12 cellular contexts compared by ENCODE assay signal in the genomic region with DNA sequence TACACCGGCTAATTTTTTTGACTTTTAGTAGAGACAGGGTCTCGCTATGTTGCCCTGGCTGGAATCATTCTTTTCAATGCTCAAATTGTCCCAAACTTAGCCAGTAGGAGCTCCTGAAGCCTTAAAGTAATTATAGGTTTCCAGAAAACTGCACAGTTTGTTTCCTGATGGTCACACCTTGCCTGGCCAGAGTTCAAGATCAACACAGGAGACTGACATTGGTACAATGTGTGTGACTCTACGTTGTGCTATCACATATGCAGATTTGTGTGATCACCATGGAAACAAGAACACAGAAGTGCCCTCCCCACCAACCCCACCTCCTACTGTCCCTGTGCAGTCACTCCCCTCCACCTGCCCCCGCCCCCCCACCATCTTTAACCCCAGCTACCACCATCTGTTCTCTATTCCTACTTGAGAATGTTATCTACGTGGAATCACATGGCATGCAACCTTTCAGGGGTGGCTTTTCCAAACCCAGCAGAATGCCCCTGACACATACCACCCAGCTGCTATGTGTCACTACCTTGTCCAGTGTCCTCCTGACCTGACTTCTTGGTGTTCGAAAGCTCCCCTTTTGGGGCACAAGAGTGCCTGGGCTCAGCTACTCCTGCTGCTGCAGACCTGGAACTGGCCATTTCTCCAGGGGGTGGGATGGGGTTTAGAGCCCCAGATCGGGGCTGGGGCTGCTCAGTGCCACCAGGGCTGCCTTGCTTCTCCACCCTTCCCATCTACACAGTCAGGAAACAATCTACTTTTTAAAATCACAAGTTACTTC. TPM values are rescaled to one million over a fixed set of nuclear protein-coding genes. Genes with fewer than 3 reads are reported as not detected.
DNase-seq lines count a peak whose midpoint lies in the region; ATAC-seq and TF ChIP-seq lines count a peak whose summit lies in the region.
"Had no signal": no experiment of that assay in that cellular context is flagged by ENCODE, and none has a peak within 500 bp of the region (broad histone marks: within the 10 kb centered on the region; RNA-seq: fewer than 3 reads in every experiment).

No MANE protein-coding gene starts in this region.

- no peaks in the 10 kb centered on the region for H3K27me3 ChIP-seq in HCT116 (ENCODE audit: insufficient read depth, low read length)
- H3K27me3 ChIP-seq: foreskin keratinocyte, SJCRH30 had no signal

- CTCF ChIA-PET in HCT116 (lab: Charles Lee) = interaction anchor here (0.6 to 1.4 kb wide), 2 partner anchors 23 to 48 kb away, joined by 4 to 5 read pairs; no protein-coding TSS in a partner anchor
- CTCF ChIA-PET in RWPE1 (lab: Yijun Ruan, JAX) = interaction anchor here (0.6 to 1.2 kb wide), 2 partner anchors 23 to 33 kb away, joined by 4 to 7 read pairs; no protein-coding TSS in a partner anchor

- RAD21 ChIA-PET in HCT116 (lab: Charles Lee; ENCODE audit: low non-redundant PET in 1 of 2, low total read pairs in 2 of 2, uncharacterized antibody in 2 of 2, unreplicated experiment in 2 of 2) = no interaction called here

- H3K9ac ChIP-seq in HCT116 (ENCODE audit: low read length) = no peak overlapping the region

- intact Hi-C loops in HCT116 (cut with micrococcal nuclease) = no loop called here

- H3K9me3 ChIP-seq in HCT116 (ENCODE audit: control insufficient read depth in 1 of 2, insufficient read depth in 1 of 2, low read depth in 1 of 2, low read length in 2 of 2) = no peaks in the 10 kb centered on the region
- H3K9me3 ChIP-seq: SJCRH30 had no signal

- TF ChIP-seq RAD21 in HCT116 (IDR thresholded peaks at IDR 0.05; ENCODE audit: low read depth) = no peak

- no peaks in the 10 kb centered on the region for H4K20me1 ChIP-seq in HCT116 (ENCODE audit: insufficient read depth)

- TF ChIP-seq POLR2A in HCT116 (IDR thresholded peaks at IDR 0.05; ENCODE audit: borderline replicate concordance, extremely low read depth, insufficient read depth, insufficient read length) = no peak

- H3K4me1 ChIP-seq in HCT116 (ENCODE audit: control insufficient read depth in 1 of 2, insufficient read depth in 2 of 2, low read length in 2 of 2) = peaks cover 0 to 4% of the 10 kb centered on the region in 2 experiments; a peak in 3 of 4 replicates

- BruUV-seq in HCT116 (replicated peaks; lab: Mats Ljungman, UMichigan) = TSS peak; percentile 40

- TF ChIP-seq CTCF in HCT116 (IDR thresholded peaks at IDR 0.05 in 2 of 3, conservative IDR thresholded peaks at IDR 0.05 in 1 of 3; ENCODE audit: borderline replicate concordance in 1 of 3, insufficient read depth in 1 of 3, low read depth in 2 of 3, low read length in 2 of 3) = no peak
- TF ChIP-seq CTCF in RWPE1 (conservative IDR thresholded peaks at IDR 0.05; ENCODE audit: low read depth) = no peak

- peak; percentile 70 for DNase-seq in COR-L47 (lab: John Stamatoyannopoulos, UW)
- DNase-seq in HCT116 (ENCODE audit: low read depth, low spot score) = no peak
- no peak for DNase-seq in RWPE1 (ENCODE audit: low spot score)
- DNase-seq in mesenteric fat pad (ENCODE audit: low spot score) = peak; percentile 67
- no peak for DNase-seq in stimulated activated CD4-positive, alpha-beta T cell treated with anti-CD3 and anti-CD28 coated beads, Interleukin-15, amount 100 ng/mL, for 24 hours
- no peak for DNase-seq in stimulated activated CD4-positive, alpha-beta T cell treated with anti-CD3 and anti-CD28 coated beads, Interleukin-2, amount 100 ng/mL, for 24 hours
- no peak for DNase-seq in SHP77 treated with DMSO at 0.1 percent for 48 hours (lab: John Stamatoyannopoulos, UW)
- DNase-seq: activated CD4-positive, CD25-positive, alpha-beta regulatory T cell; activated gamma-delta T cell; foreskin keratinocyte; NCI-H1930; SJCRH30 had no signal

- H3K27ac ChIP-seq in HCT116 (ENCODE audit: low read depth, low read length) (no peak overlapping the region), RWPE1 (peak overlapping the region; percentile 94)
- H3K27ac ChIP-seq: foreskin keratinocyte, SJCRH30 had no signal

- H3K36me3 ChIP-seq in HCT116 (ENCODE audit: control insufficient read depth in 1 of 2, insufficient read depth in 2 of 2, low read length in 2 of 2) = peaks cover 10 to 18% of the 10 kb centered on the region in 2 experiments; a peak in 2 of 4 replicates

- no peak overlapping the region for H3K4me2 ChIP-seq in HCT116 (ENCODE audit: low read length)

- no peak overlapping the region for H2AFZ ChIP-seq in HCT116 (ENCODE audit: low read depth, low read length, poor library complexity, severe bottlenecking)

- H3K4me3 ChIP-seq in HCT116 (replicated peaks in 1 of 2; ENCODE audit: low read depth in 1 of 2, low read length in 2 of 2) = no peak overlapping the region
- H3K4me3 ChIP-seq: SJCRH30 had no signal

- H3K9me2 ChIP-seq in HCT116 (ENCODE audit: insufficient read depth) = no peaks in the 10 kb centered on the region

- no peak for ATAC-seq in HCT116
- ATAC-seq: foreskin keratinocyte had no signal

- POLR2A ChIA-PET in HCT116 (lab: Charles Lee) = no interaction called here
- POLR2A ChIA-PET in RWPE1 (lab: Yijun Ruan, JAX; ENCODE audit: low non-redundant PET) = no interaction called here

- H3K79me2 ChIP-seq in HCT116 (ENCODE audit: insufficient read depth, low read length) = no peaks in the 10 kb centered on the region

TF ChIP-seq in HCT116, 20 proteins besides CTCF, POLR2A, EP300 and RAD21:
- no peak for TF ChIP-seq FOSL1 (IDR thresholded peaks at IDR 0.05; ENCODE audit: low read depth)
- peak; percentile 39; the same call in 1 of the 2 replicates for TF ChIP-seq POLR2AphosphoS5 (IDR thresholded peaks at IDR 0.05; ENCODE audit: low read depth, low read length)

RNA-seq across cellular contexts. Expression of a gene that starts 6.1 kb away (rescaled TPM):
- total RNA-seq in HCT116 (2021; ENCODE audit: unreplicated experiment) (144 TPM), mesenteric fat pad (96.1 TPM)
- 63.0 and 82.2 TPM in 2 replicates for polyA plus RNA-seq in HCT116 (2012)

RNA-seq across cellular contexts. Expression of a gene that starts 59.0 kb away (rescaled TPM):
- total RNA-seq in HCT116 (2021; ENCODE audit: unreplicated experiment) = 124 TPM
- 101 and 128 TPM in 2 replicates for polyA plus RNA-seq in HCT116 (2012)
- total RNA-seq in mesenteric fat pad = 69.4 TPM

Comparison
In these comparisons a context has a peak if more than half of its experiments do, and no peak if none do; other contexts are left out.
1. DNase-seq: peak in COR-L47 (single experiment) and mesenteric fat pad (single experiment); none in HCT116 (single experiment), RWPE1 (single experiment), stimulated activated CD4-positive, alpha-beta T cell treated with anti-CD3 and anti-CD28 coated beads, Interleukin-15, amount 100 ng/mL, for 24 hours (single experiment), stimulated activated CD4-positive, alpha-beta T cell treated with anti-CD3 and anti-CD28 coated beads, Interleukin-2, amount 100 ng/mL, for 24 hours (0 of 2) and SHP77 treated with DMSO at 0.1 percent for 48 hours (single experiment).